In the genomic region with DNA sequence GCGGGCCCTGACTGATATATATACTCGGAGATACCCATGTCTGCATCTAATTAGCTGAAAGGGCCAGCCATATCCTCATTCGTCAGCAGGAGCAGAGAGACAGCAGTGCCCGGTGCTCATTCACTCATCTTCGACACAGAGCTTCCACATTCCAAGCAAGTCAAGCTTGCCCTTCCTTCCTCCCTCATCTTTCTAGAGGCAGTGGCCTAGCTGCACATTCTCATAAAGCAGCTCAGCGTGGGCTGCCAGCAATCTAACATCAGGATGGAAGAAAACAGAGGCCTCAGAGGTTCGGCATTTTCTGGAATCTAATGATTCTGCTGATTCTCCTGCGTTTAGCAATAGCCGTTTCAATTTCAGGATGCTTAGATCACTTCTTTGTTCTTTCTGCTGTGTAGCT, we compare ENCODE assay signal across 11 cellular contexts.
DNase-seq lines count a peak whose midpoint lies in the region; ATAC-seq and TF ChIP-seq lines count a peak whose summit lies in the region.
"Had no signal": no experiment of that assay in that cellular context is flagged by ENCODE, and none has a peak within 500 bp of the region (broad histone marks: within the 10 kb centered on the region; RNA-seq: fewer than 3 reads in every experiment).

No MANE protein-coding gene starts in this region.

- H3K4me1 ChIP-seq in thoracic aorta (ENCODE audit: control insufficient read depth in 1 of 2, low read depth in 2 of 2) (peaks cover 24 to 46% of the 10 kb centered on the region in 2 donors), mesendoderm (ENCODE audit: control insufficient read depth, low read depth, low read length) (peaks cover 10% of the 10 kb centered on the region)

- H2BK120ac ChIP-seq in mesendoderm (ENCODE audit: low read depth, low read length), result no peak overlapping the region

- H3K4me3 ChIP-seq in choroid plexus epithelial cell (ENCODE audit: low read depth, low read length), result no peak overlapping the region
- no peak overlapping the region for H3K4me3 ChIP-seq in thoracic aorta
- no peak overlapping the region for H3K4me3 ChIP-seq in mesendoderm (ENCODE audit: low read length)

- H3K27ac ChIP-seq in thoracic aorta (peak overlapping the region; percentile 33 to 43), mesendoderm (ENCODE audit: low read depth, low read length) (no peak overlapping the region)

- no peak overlapping the region for H4K8ac ChIP-seq in mesendoderm (ENCODE audit: low read depth, low read length)

- H3K27me3 ChIP-seq in thoracic aorta (replicated peaks; ENCODE audit: insufficient read depth) (no peaks in the 10 kb centered on the region), mesendoderm (ENCODE audit: insufficient read depth, low read length, poor library complexity) (no peaks in the 10 kb centered on the region)

- no peaks in the 10 kb centered on the region for H3K79me1 ChIP-seq in mesendoderm (ENCODE audit: low read length)

- H2BK5ac ChIP-seq in mesendoderm (ENCODE audit: low read length), result no peak overlapping the region

- H2AK5ac ChIP-seq in mesendoderm (ENCODE audit: low read length), result no peak overlapping the region

- no peaks in the 10 kb centered on the region for H3K79me2 ChIP-seq in mesendoderm (ENCODE audit: control insufficient read depth, insufficient read depth, low read length)

- no peaks in the 10 kb centered on the region for H3K9me3 Mint-ChIP-seq in HFFc6
- no peaks in the 10 kb centered on the region for H3K9me3 Mint-ChIP-seq in activated naive CD8-positive, alpha-beta T cell treated with anti-CD3 and anti-CD28 coated beads for 36 hours

- H4K5ac ChIP-seq in mesendoderm (ENCODE audit: low read length), result no peak overlapping the region

- no peak overlapping the region for H2BK15ac ChIP-seq in mesendoderm (replicated peaks; ENCODE audit: low read depth)

- H3K4me3 Mint-ChIP-seq in HFFc6, result peak overlapping the region; percentile 71
- no peak overlapping the region for H3K4me3 Mint-ChIP-seq in activated naive CD8-positive, alpha-beta T cell treated with anti-CD3 and anti-CD28 coated beads for 36 hours

- H3K36me3 ChIP-seq in thoracic aorta, result no peaks in the 10 kb centered on the region
- no peaks in the 10 kb centered on the region for H3K36me3 ChIP-seq in mesendoderm (ENCODE audit: control insufficient read depth, insufficient read depth, low read length)

- H3K4me2 ChIP-seq in mesendoderm (ENCODE audit: low read length), result no peak overlapping the region

- no peak overlapping the region for H3K4ac ChIP-seq in mesendoderm (ENCODE audit: low read depth, low read length)

- H3K9ac ChIP-seq in mesendoderm (ENCODE audit: low read length), result no peak overlapping the region

- TF ChIP-seq CTCF in HFFc6 (IDR thresholded peaks at IDR 0.05) (no peak), choroid plexus epithelial cell (conservative IDR thresholded peaks at IDR 0.05; ENCODE audit: low read depth, low read length) (no peak), thoracic aorta (IDR thresholded peaks at IDR 0.05) (no peak)

- H3K9me3 ChIP-seq in thoracic aorta, result no peaks in the 10 kb centered on the region

- no peak overlapping the region for H3K23ac ChIP-seq in mesendoderm (ENCODE audit: low read length)

- no CpG with 5 or more reads among the region's 9 CpGs for WGBS in mesendoderm (ENCODE audit: extremely low coverage, insufficient coverage, low lambda C conversion rate)

- H3K18ac ChIP-seq in mesendoderm (ENCODE audit: low read length), result no peak overlapping the region

- H3K27ac Mint-ChIP-seq in HFFc6, result peak overlapping the region; percentile 87
- H3K27ac Mint-ChIP-seq in activated naive CD8-positive, alpha-beta T cell treated with anti-CD3 and anti-CD28 coated beads for 36 hours, result no peak overlapping the region

- peak; percentile 76 for DNase-seq in HFFc6
- peak; percentile 88 for DNase-seq in choroid plexus epithelial cell (ENCODE audit: low read depth)
- peak; percentile 60 for DNase-seq in medulla oblongata (ENCODE audit: extremely low spot score)
- no peak for DNase-seq in thoracic aorta (ENCODE audit: low spot score)
- DNase-seq in NCI-H510A (lab: John Stamatoyannopoulos, UW), result no peak
- DNase-seq in activated naive CD8-positive, alpha-beta T cell treated with anti-CD3 and anti-CD28 coated beads for 36 hours, result no peak
- DNase-seq in mesendoderm, result no peak
- DNase-seq: cerebellar nuclear complex, right cardiac atrium, SW 1271 had no signal

- ATAC-seq in thoracic aorta (ENCODE audit: insufficient number of reproducible peaks, low FRiP score, low read depth) (no peak), GM18511 (IDR thresholded peaks at IDR 0.05; ENCODE audit: unreplicated experiment) (no peak)
- ATAC-seq: right cardiac atrium had no signal

- H3K56ac ChIP-seq in mesendoderm (ENCODE audit: low read length), result no peak overlapping the region

- peaks cover 75% of the 10 kb centered on the region for H3K4me1 Mint-ChIP-seq in HFFc6 (ENCODE audit: low read depth)
- H3K4me1 Mint-ChIP-seq in activated naive CD8-positive, alpha-beta T cell treated with anti-CD3 and anti-CD28 coated beads for 36 hours, result no peaks in the 10 kb centered on the region

- H3K27me3 Mint-ChIP-seq in HFFc6 (ENCODE audit: insufficient read depth), result 0 out of 2 replicates have a peak, but pooled peaks cover 2% of the 10 kb centered on the region
- H3K27me3 Mint-ChIP-seq in activated naive CD8-positive, alpha-beta T cell treated with anti-CD3 and anti-CD28 coated beads for 36 hours, result no peaks in the 10 kb centered on the region

- no peaks in the 10 kb centered on the region for H3K36me3 Mint-ChIP-seq in HFFc6 (ENCODE audit: low read depth)
- no peaks in the 10 kb centered on the region for H3K36me3 Mint-ChIP-seq in activated naive CD8-positive, alpha-beta T cell treated with anti-CD3 and anti-CD28 coated beads for 36 hours

Comparison
In these comparisons a context has a peak if more than half of its experiments do, and no peak if none do; other contexts are left out.
1. DNase-seq: peak in HFFc6 (single experiment), choroid plexus epithelial cell (single experiment) and medulla oblongata (single experiment); none in thoracic aorta (single experiment), NCI-H510A (single experiment), activated naive CD8-positive, alpha-beta T cell treated with anti-CD3 and anti-CD28 coated beads for 36 hours (single experiment) and mesendoderm (single experiment).